Comparison of ENCODE assay signal across 29 cellular contexts in genomic region chr11:20937826-20938225, GRCh38.
"Had no signal": no experiment of that assay in that cellular context is flagged by ENCODE, and none has a peak within 500 bp of the region (broad histone marks: within the 10 kb centered on the region; RNA-seq: fewer than 3 reads in every experiment).

No MANE protein-coding gene starts in this region.

- H3K36me3 ChIP-seq: ascending aorta, brain microvascular endothelial cell, esophagus muscularis mucosa, gastrocnemius medialis, heart left ventricle had no signal

- H3K4me1 ChIP-seq: ascending aorta, esophagus muscularis mucosa, foreskin keratinocyte, gastrocnemius medialis, heart left ventricle had no signal

- H3K27ac ChIP-seq: ascending aorta, brain microvascular endothelial cell, coronary artery, dorsolateral prefrontal cortex, esophagus muscularis mucosa, foreskin keratinocyte, gastrocnemius medialis, heart left ventricle had no signal

- H3K27me3 ChIP-seq: ascending aorta, brain microvascular endothelial cell, dorsolateral prefrontal cortex, foreskin keratinocyte, gastrocnemius medialis, heart left ventricle had no signal

- DNase-seq: activated CD4-positive, alpha-beta memory T cell treated with anti-CD3 and anti-CD28 coated beads for 36 hours; activated CD4-positive, alpha-beta T cell treated with anti-CD3 and anti-CD28 coated beads for 36 hours; activated CD4-positive, alpha-beta T cell treated with anti-CD3 and anti-CD28 coated beads, Interleukin-2, amount 10 ng/mL, durations not matched to agents 24 days and 14 days; activated CD4-positive, CD25-positive, alpha-beta regulatory T cell; activated CD4-positive, CD25-positive, alpha-beta regulatory T cell treated with anti-CD3 and anti-CD28 coated beads, Interleukin-2, amount 50 U/mL, for 72 hours; activated CD8-positive, alpha-beta memory T cell treated with anti-CD3 and anti-CD28 coated beads, Interleukin-2, amount 10 ng/mL, durations not matched to agents 7 days and 5 days; activated CD8-positive, alpha-beta memory T cell treated with anti-CD3 and anti-CD28 coated beads, Interleukin-2, amount 50 U/mL, for 4 hours; activated CD8-positive, alpha-beta T cell treated with anti-CD3 and anti-CD28 coated beads, Interleukin-2, amount 10 ng/mL, durations not matched to agents 7 days and 5 days; activated gamma-delta T cell; activated naive CD4-positive, alpha-beta T cell; activated naive CD4-positive, alpha-beta T cell treated with anti-CD3 and anti-CD28 coated beads, Interleukin-2, amount 10 ng/mL, durations not matched to agents 7 days and 5 days; activated naive CD8-positive, alpha-beta T cell treated with anti-CD3 and anti-CD28 coated beads, Interleukin-2, amount 10 ng/mL, durations not matched to agents 7 days and 5 days; activated T-cell treated with anti-CD3 and anti-CD28 coated beads, Interleukin-2, amount 50 U/mL, for 1 hour; activated T-cell treated with anti-CD3 and anti-CD28 coated beads, Interleukin-2, amount 50 U/mL, for 72 hours; brain microvascular endothelial cell; dorsolateral prefrontal cortex; effector memory CD4-positive, alpha-beta T cell; endodermal cell; erythroblast; foreskin keratinocyte; gastrocnemius medialis; glutamatergic neuron; heart left ventricle; T-helper 2 cell had no signal

- ATAC-seq: activated CD4-positive, alpha-beta T cell treated with anti-CD3 and anti-CD28 coated beads for 36 hours; activated CD8-positive, alpha-beta memory T cell treated with anti-CD3 and anti-CD28 coated beads, Interleukin-2, amount 10 ng/mL, durations not matched to agents 7 days and 5 days; activated CD8-positive, alpha-beta T cell treated with anti-CD3 and anti-CD28 coated beads, Interleukin-2, amount 10 ng/mL, durations not matched to agents 7 days and 5 days; activated naive CD4-positive, alpha-beta T cell treated with anti-CD3 and anti-CD28 coated beads, Interleukin-2, amount 50 U/mL, for 72 hours; activated T-cell treated with anti-CD3 and anti-CD28 coated beads, Interleukin-2, amount 50 U/mL, for 72 hours; foreskin keratinocyte; gastrocnemius medialis; heart left ventricle had no signal

- FAIRE-seq: bronchial epithelial cell had no signal

- H3K4me3 ChIP-seq: ascending aorta, coronary artery, dorsolateral prefrontal cortex, esophagus muscularis mucosa, gastrocnemius medialis, heart left ventricle had no signal

- H3K9me3 ChIP-seq: ascending aorta, esophagus muscularis mucosa, gastrocnemius medialis, heart left ventricle had no signal
